In genomic region chr14:35123388-35123703, GRCh38 we compare ENCODE assay signal across 8 cellular contexts. TPM values are rescaled to one million over a fixed set of nuclear protein-coding genes. Genes with fewer than 3 reads are reported as not detected.
DNase-seq lines count a peak whose midpoint lies in the region; ATAC-seq, FAIRE-seq and TF ChIP-seq lines count a peak whose summit lies in the region.

No MANE protein-coding gene starts in this region.

- intact Hi-C loops in sigmoid colon (cut with DNase I) = loop anchor here (5.0 to 10.0 kb wide), 6 partner anchors 76 to 409 kb away; partner anchors contain the start of genes CFL2, FAM177A1, PSMA6 and SRP54

- H3K4me1 ChIP-seq in SJSA1 (replicated peaks) (peaks cover 11% of the 10 kb centered on the region; the same call in 1 of the 2 replicates), sigmoid colon (peaks cover 0 to 41% (median 19%) of the 10 kb centered on the region in 4 donors)

- H3K27ac ChIP-seq in SJSA1 = no peak overlapping the region
- peak overlapping the region; percentile 90 to 98 (median 94) for H3K27ac ChIP-seq in sigmoid colon

- H3K27me3 ChIP-seq in SJSA1 (replicated peaks) (no peaks in the 10 kb centered on the region), sigmoid colon (no peaks in the 10 kb centered on the region)

- H3K9me3 ChIP-seq in SJSA1 (replicated peaks) = no peaks in the 10 kb centered on the region
- H3K9me3 ChIP-seq in sigmoid colon = no peaks in the 10 kb centered on the region

- TF ChIP-seq POLR2A in GM12892 (IDR thresholded peaks at IDR 0.05; ENCODE audit: low read depth, low read length) = no peak
- no peak for TF ChIP-seq POLR2A in sigmoid colon (IDR thresholded peaks at IDR 0.05)

- ATAC-seq in HG03097 (IDR thresholded peaks at IDR 0.05; ENCODE audit: low FRiP score, unreplicated experiment) = no peak
- ATAC-seq in GM19351 (IDR thresholded peaks at IDR 0.05; ENCODE audit: unreplicated experiment) = no peak

- H3K4me3 ChIP-seq in SJSA1 = peak overlapping the region; percentile 61
- peak overlapping the region; percentile 97 for H3K4me3 ChIP-seq in fibroblast of mammary gland (ENCODE audit: control insufficient read depth, low read depth, low read length)
- H3K4me3 ChIP-seq in sigmoid colon = peak overlapping the region; percentile 68 to 70 (median 69)

- peak; percentile 21 for FAIRE-seq in GM12892 (lab: Jason Lieb, UNC)

- TF ChIP-seq CTCF in fibroblast of mammary gland (conservative IDR thresholded peaks at IDR 0.05; ENCODE audit: control insufficient read depth, insufficient read depth, low read depth, low read length) (no peak), sigmoid colon (IDR thresholded peaks at IDR 0.05) (no peak)

- H3K36me3 ChIP-seq in SJSA1 (peaks cover 14% of the 10 kb centered on the region; the same call in 1 of the 2 replicates), sigmoid colon (peaks cover 0 to 16% (median 0%) of the 10 kb centered on the region in 4 donors)

- 10 to 34% methylated on average over 3 of the region's 3 CpGs for WGBS in sigmoid colon, 2 donors

- no peak for DNase-seq in GM12892 (ENCODE audit: insufficient read length)
- no peak for DNase-seq in SJSA1 (ENCODE audit: low read depth in 1 of 2, low spot score in 2 of 2)
- DNase-seq in fibroblast of mammary gland (ENCODE audit: low read depth) = no peak
- no peak for DNase-seq in sigmoid colon
- DNase-seq in stimulated activated CD8-positive, alpha-beta memory T cell treated with anti-CD3 and anti-CD28 coated beads, Interleukin-4, amount 100 ng/mL, for 48 hours = no peak
- no peak for DNase-seq in NCI-H526 treated with DMSO at 0.1 percent for 48 hours (lab: John Stamatoyannopoulos, UW)

- TF ChIP-seq EP300 in sigmoid colon (IDR thresholded peaks at IDR 0.05) = no peak

RNA-seq across cellular contexts. Expression of gene PRORP, which starts 1.0 kb away (rescaled TPM):
- 26.4 TPM for polyA plus RNA-seq in GM12892 (2012; ENCODE audit: missing spikeins)
- 20.0 and 33.4 TPM in 2 replicates for total RNA-seq in SJSA1 (2014; rRNA removed; shearing (Covaris generic))
- 10 to 100 TPM in 3 of 4 donors, 1 to 10 TPM in 1; 7.9 to 17.1 (median 13.6) TPM for total RNA-seq in sigmoid colon
- polyA plus RNA-seq in sigmoid colon = 10 to 100 TPM; 11.4 to 26.0 (median 25.7) TPM

RNA-seq across cellular contexts. Expression of gene PPP2R3C, which starts 1.6 kb away (rescaled TPM):
- polyA plus RNA-seq in GM12892 (2012; ENCODE audit: missing spikeins) = 55.5 TPM
- total RNA-seq in SJSA1 (2014; rRNA removed; shearing (Covaris generic)) = 21.7 and 25.7 TPM in 2 replicates
- total RNA-seq in sigmoid colon = 10 to 100 TPM; 25.3 to 44.3 (median 40.5) TPM
- polyA plus RNA-seq in sigmoid colon = 10 to 100 TPM; 22.1 to 50.9 (median 45.6) TPM
